In genomic region chr3:33001889-33002288, GRCh38 we compare ENCODE assay signal across 16 cellular contexts. TPM values are rescaled to one million over a fixed set of nuclear protein-coding genes. Genes with fewer than 3 reads are reported as not detected.
A peak's percentile ranks its signal among the peaks of the same experiment; 100 is the strongest.
DNase-seq lines count a peak whose midpoint lies in the region; ATAC-seq, FAIRE-seq and TF ChIP-seq lines count a peak whose summit lies in the region.
"Had no signal": no experiment of that assay in that cellular context is flagged by ENCODE, and none has a peak within 500 bp of the region (broad histone marks: within the 10 kb centered on the region; RNA-seq: fewer than 3 reads in every experiment).

No MANE protein-coding gene starts in this region.

- H3K9me1 ChIP-seq in K562 (ENCODE audit: control insufficient read depth, insufficient read depth, low read length) = no peaks in the 10 kb centered on the region

- H3K27ac ChIP-seq in CD4-positive, alpha-beta T cell (ENCODE audit: low read depth, low read length) = no peak overlapping the region
- H3K27ac ChIP-seq in K562 (ENCODE audit: extremely low read depth, low read depth, low read length) (no peak overlapping the region), endodermal cell (ENCODE audit: low read depth, low read length) (no peak overlapping the region)
- H3K27ac ChIP-seq: tibial nerve had no signal

- H3K4me3 Mint-ChIP-seq in CD4-positive, alpha-beta T cell = no peak overlapping the region
- no peak overlapping the region for H3K4me3 Mint-ChIP-seq in effector memory CD8-positive, alpha-beta T cell
- no peak overlapping the region for H3K4me3 Mint-ChIP-seq in endodermal cell
- H3K4me3 Mint-ChIP-seq: activated CD4-positive, alpha-beta T cell treated with anti-CD3 and anti-CD28 coated beads for 36 hours; activated naive CD8-positive, alpha-beta T cell had no signal

- H3K9me3 ChIP-seq in CD4-positive, alpha-beta T cell (ENCODE audit: control insufficient read depth, low read length) = no peaks in the 10 kb centered on the region
- H3K9me3 ChIP-seq in K562 (replicated peaks; ENCODE audit: control insufficient read depth, insufficient read depth, low read depth, low read length) (0 out of 2 replicates have a peak, but pooled peaks cover 4% of the 10 kb centered on the region), endodermal cell (ENCODE audit: control insufficient read depth, low read length) (peaks cover 6% of the 10 kb centered on the region)
- H3K9me3 ChIP-seq: MG63 had no signal

- peaks cover 19% of the 10 kb centered on the region for H3K36me3 Mint-ChIP-seq in CD4-positive, alpha-beta T cell (ENCODE audit: low read depth)
- peaks cover 6% of the 10 kb centered on the region for H3K36me3 Mint-ChIP-seq in effector memory CD8-positive, alpha-beta T cell (ENCODE audit: insufficient read depth)
- peaks cover 22% of the 10 kb centered on the region for H3K36me3 Mint-ChIP-seq in endodermal cell (ENCODE audit: low read depth)

- WGBS in K562 (ENCODE audit: insufficient coverage, low coverage, missing lambda C conversion rate) = 12% methylated on average over 2 of the region's 2 CpGs
- WGBS in endodermal cell (ENCODE audit: insufficient coverage in 1 of 2, insufficient read length in 1 of 2), 2 experiments = 89 to 90% methylated on average over 1 to 2 of the region's 2 CpGs

- DNase-seq in CD4-positive, alpha-beta T cell = no peak
- DNase-seq in K562 (ENCODE audit: extremely low read depth in 1 of 4, low spot score in 3 of 4) = no peak
- DNase-seq in effector memory CD8-positive, alpha-beta T cell = no peak
- no peak for DNase-seq in SK-N-DZ (ENCODE audit: low spot score)
- DNase-seq in HK-2 (ENCODE audit: unreplicated experiment) = no peak
- DNase-seq in endodermal cell = no peak
- DNase-seq: activated CD4-positive, alpha-beta T cell treated with anti-CD3 and anti-CD28 coated beads for 36 hours; C1 segment of cervical spinal cord; MG63; NCI-H524; SHP77 treated with DMSO at 0.1 percent for 48 hours had no signal

- H3K27me3 ChIP-seq in CD4-positive, alpha-beta T cell (ENCODE audit: control insufficient read depth, insufficient read depth, low read length) = no peaks in the 10 kb centered on the region
- H3K27me3 ChIP-seq in K562 (ENCODE audit: control insufficient read depth in 2 of 2, insufficient read depth in 2 of 2, low read length in 2 of 2) (no peaks in the 10 kb centered on the region), endodermal cell (ENCODE audit: control insufficient read depth, insufficient read depth, low read length, poor library complexity, severe bottlenecking) (no peaks in the 10 kb centered on the region)
- H3K27me3 ChIP-seq: MG63, tibial nerve had no signal

- FAIRE-seq in K562 (lab: Jason Lieb, UNC) = no peak

- no peak overlapping the region for H3K9ac ChIP-seq in K562 (ENCODE audit: insufficient read depth in 1 of 2, low read depth in 2 of 2, low read length in 2 of 2)
- H3K9ac ChIP-seq in endodermal cell (ENCODE audit: extremely low read depth, low read length, poor library complexity, severe bottlenecking) = no peak overlapping the region

- intact Hi-C loops in CD4-positive, alpha-beta T cell (cut with DNase I, micrococcal nuclease) = no loop called here
- intact Hi-C loops in K562 (cut with micrococcal nuclease) = no loop called here

- no TSS peak for BruUV-seq in K562 (replicated peaks; lab: Mats Ljungman, UMichigan)

- peak overlapping the region; percentile 64 for H3K27ac Mint-ChIP-seq in CD4-positive, alpha-beta T cell
- peak overlapping the region in 1 of 2 donors; percentile 39 for H3K27ac Mint-ChIP-seq in effector memory CD8-positive, alpha-beta T cell
- H3K27ac Mint-ChIP-seq in endodermal cell = no peak overlapping the region

- TF ChIP-seq CTCF in CD4-positive, alpha-beta T cell (IDR thresholded peaks at IDR 0.05) = no peak
- TF ChIP-seq CTCF in K562 (IDR thresholded peaks at IDR 0.05 in 2 of 3, conservative IDR thresholded peaks at IDR 0.05 in 1 of 3; ENCODE audit: insufficient read depth in 2 of 3, low read depth in 1 of 3, low read length in 3 of 3) = no peak
- TF ChIP-seq CTCF in endodermal cell (conservative IDR thresholded peaks at IDR 0.05) = no peak

- no peak for TF ChIP-seq EP300 in K562 (IDR thresholded peaks at IDR 0.05; ENCODE audit: low read length)

- peaks cover 24% of the 10 kb centered on the region; the same call in 2 of the 3 replicates for H3K36me3 ChIP-seq in K562 (ENCODE audit: control insufficient read depth, insufficient read depth, low read length)
- peaks cover 11% of the 10 kb centered on the region for H3K36me3 ChIP-seq in endodermal cell (ENCODE audit: control insufficient read depth, insufficient read depth, low read length)
- H3K36me3 ChIP-seq: MG63 had no signal

- no peak for TF ChIP-seq RAD21 in K562 (CRISPR knock-in tag; conservative IDR thresholded peaks at IDR 0.05 in 1 of 2, IDR thresholded peaks at IDR 0.05 in 1 of 2)

- H2AFZ ChIP-seq in K562 (ENCODE audit: low read depth, low read length) = no peak overlapping the region

- TF ChIP-seq POLR2A in K562 (conservative IDR thresholded peaks at IDR 0.05) = no peak

- no peak overlapping the region for H3K4me3 ChIP-seq in K562
- H3K4me3 ChIP-seq in endodermal cell (ENCODE audit: low read length) = no peak overlapping the region
- H3K4me3 ChIP-seq: MG63, tibial nerve had no signal

- H3K79me2 ChIP-seq in K562 (ENCODE audit: control insufficient read depth, insufficient read depth, low read length) = no peaks in the 10 kb centered on the region

- POLR2A ChIA-PET in CD4-positive, alpha-beta T cell (lab: Charles Lee) = interaction anchor here (0.6 kb wide), 1 partner anchor 54 kb away, joined by 3 read pairs; no protein-coding TSS in a partner anchor
- POLR2A ChIA-PET in K562 (lab: Yijun Ruan, JAX) = no interaction called here

- no peaks in the 10 kb centered on the region for H3K27me3 Mint-ChIP-seq in CD4-positive, alpha-beta T cell
- no peaks in the 10 kb centered on the region for H3K27me3 Mint-ChIP-seq in effector memory CD8-positive, alpha-beta T cell
- H3K27me3 Mint-ChIP-seq in endodermal cell (ENCODE audit: insufficient read depth) = no peaks in the 10 kb centered on the region
- H3K27me3 Mint-ChIP-seq: activated CD4-positive, alpha-beta T cell treated with anti-CD3 and anti-CD28 coated beads for 36 hours; activated naive CD8-positive, alpha-beta T cell had no signal

- H3K4me2 ChIP-seq in K562 (ENCODE audit: insufficient read depth, low read length) = no peak overlapping the region

- H3K4me1 ChIP-seq in K562 (replicated peaks in 1 of 2; ENCODE audit: control insufficient read depth in 2 of 2, insufficient read depth in 2 of 2, low read length in 2 of 2) = no peaks in the 10 kb centered on the region; a peak in 2 of 5 replicates
- H3K4me1 ChIP-seq in endodermal cell (ENCODE audit: control insufficient read depth, insufficient read depth, low read length) = peaks cover 14% of the 10 kb centered on the region
- H3K4me1 ChIP-seq: tibial nerve had no signal

- ATAC-seq in CD4-positive, alpha-beta T cell (ENCODE audit: poor library complexity) = no peak
- ATAC-seq in GM18907 (IDR thresholded peaks at IDR 0.05; ENCODE audit: unreplicated experiment) (peak; percentile 76), HG03159 (IDR thresholded peaks at IDR 0.05; ENCODE audit: unreplicated experiment) (peak; percentile 76), K562 (peak; percentile 34; the same call in 1 of the 3 replicates)
- ATAC-seq in effector memory CD8-positive, alpha-beta T cell (replicated peaks) = no peak
- ATAC-seq: activated CD4-positive, alpha-beta T cell treated with anti-CD3 and anti-CD28 coated beads for 36 hours had no signal

- H3K9me3 Mint-ChIP-seq in CD4-positive, alpha-beta T cell = no peaks in the 10 kb centered on the region
- no peaks in the 10 kb centered on the region for H3K9me3 Mint-ChIP-seq in effector memory CD8-positive, alpha-beta T cell
- no peaks in the 10 kb centered on the region for H3K9me3 Mint-ChIP-seq in endodermal cell

- CTCF ChIA-PET in CD4-positive, alpha-beta T cell (lab: Charles Lee) = no interaction called here
- CTCF ChIA-PET in K562 (lab: Yijun Ruan, JAX; ENCODE audit: low intra/inter-chr PET ratio) = no interaction called here

- in situ Hi-C loops in K562 (cut with MboI) = no loop called here

- H4K20me1 ChIP-seq in K562 (replicated peaks; ENCODE audit: control insufficient read depth, insufficient read depth, low read length) = no peaks in the 10 kb centered on the region

- H3K4me1 Mint-ChIP-seq in CD4-positive, alpha-beta T cell (ENCODE audit: low read depth) = peaks cover 54% of the 10 kb centered on the region
- peaks cover 11 to 37% of the 10 kb centered on the region in 2 donors for H3K4me1 Mint-ChIP-seq in effector memory CD8-positive, alpha-beta T cell (ENCODE audit: low read depth in 2 of 2)
- peaks cover 30% of the 10 kb centered on the region for H3K4me1 Mint-ChIP-seq in endodermal cell

TF ChIP-seq in K562, 482 proteins besides CTCF, POLR2A, EP300 and RAD21 (continues in another document):
- TF ChIP-seq HCFC1 (IDR thresholded peaks at IDR 0.05; ENCODE audit: low read depth, low read length) (no peak), NR2F6 (CRISPR knock-in tag; IDR thresholded peaks at IDR 0.05) (no peak), RBFOX2 (IDR thresholded peaks at IDR 0.05; ENCODE audit: low read depth, low read length) (no peak)

RNA-seq across cellular contexts. Expression of gene CCR4, which starts 50.4 kb away (rescaled TPM):
- 10 to 100 TPM; 76.2 to 80.1 TPM for total RNA-seq in CD4-positive, alpha-beta T cell
- 0.65 and 1.2 TPM in 2 replicates for total RNA-seq in K562 (2011; cell fraction: chromatin; rRNA removed; ENCODE audit: low replicate concordance)
- total RNA-seq in K562 (2011; cell fraction: nucleolus; rRNA removed) = 0.83 and 0.92 TPM in 2 replicates
- 0.88 and 1.1 TPM in 2 replicates for total RNA-seq in K562 (2011; cell fraction: nucleoplasm; rRNA removed)
- total RNA-seq in K562 (2014; rRNA removed) = 0.20 and 0.45 TPM in 2 replicates
- 0.22 and 0.45 TPM in 2 replicates for total RNA-seq in K562 (2014; rRNA removed; fragmentation: Illumina TruSeq; extraction: Trizol)
- 0.04 TPM in 1 of 2 replicates, not detected in the other for total RNA-seq in K562 (2015; rRNA removed; fragmentation: Illumina TruSeq; extraction: Trizol)
- 0.47 and 0.49 TPM in 2 replicates for total RNA-seq in K562 (2021)
- polyA plus RNA-seq in K562 (2011; rRNA removed) = 0.27 and 0.47 TPM in 2 replicates
- 0.25 and 0.36 TPM in 2 replicates for polyA plus RNA-seq in K562 (2011; cell fraction: cytosol; rRNA removed)
- 0.17 and 0.21 TPM in 2 replicates for polyA plus RNA-seq in K562 (2011; cell fraction: nucleus; rRNA removed)
- 0.07 TPM in 2 replicates for polyA plus RNA-seq in K562 (2012)
- 0.28 and 0.33 TPM in 2 replicates for polyA plus RNA-seq in K562 (2014; fragmentation: Illumina TruSeq; extraction: Trizol)
- polyA plus RNA-seq in K562 (2014; fragmentation: Nextera tagmentation; extraction: Ambion mirVana) = under 1 TPM in 1 of 2 experiments, not detected in 1; 0.04 TPM
- 0.19 and 0.20 TPM in 2 replicates for polyA plus RNA-seq in K562 (2014; rRNA removed)
- polyA minus RNA-seq in K562 (2011; rRNA and poly(A)+ RNA removed) = 0.39 and 0.77 TPM in 2 replicates
- polyA minus RNA-seq in K562 (2011; cell fraction: cytosol; rRNA and poly(A)+ RNA removed) = 0.38 and 0.64 TPM in 2 replicates
- 0.22 and 0.27 TPM in 2 replicates for polyA minus RNA-seq in K562 (2011; cell fraction: nucleus; rRNA and poly(A)+ RNA removed)
- not detected in 2 replicates for polyA plus RNA-seq in SK-N-DZ (2014; cell fraction: cytosol; rRNA removed)
- polyA plus RNA-seq in SK-N-DZ (2014; cell fraction: nucleus; rRNA removed) = 0.05 TPM in 1 of 2 replicates, not detected in the other
- under 1 TPM in 1 of 2 donors, not detected in 1; 0.11 TPM for total RNA-seq in endodermal cell
- not detected for polyA plus RNA-seq in endodermal cell (2013, experiment 1 of 2)
- 0.08 TPM for polyA plus RNA-seq in endodermal cell (2013, experiment 2 of 2)
- total RNA-seq: lung microvascular endothelial cell had no signal

Comparison
In these comparisons a context has a peak if more than half of its experiments do, and no peak if none do; other contexts are left out.
1. ATAC-seq: peak in GM18907 (single experiment), HG03159 (single experiment) and K562 (single experiment); none in CD4-positive, alpha-beta T cell (single experiment) and effector memory CD8-positive, alpha-beta T cell (single experiment).
2. RNA of gene CCR4, which starts 50.4 kb away (total RNA-seq): 76.2 to 80.1 TPM in CD4-positive, alpha-beta T cell; 0.04 to 1.2 TPM in K562 and 0.11 TPM in endodermal cell; every median in the first group is over 10 times any median in the second.